In genomic region chr16:70475054-70475871, GRCh38 we compare ENCODE assay signal across 16 cellular contexts. TPM values are rescaled to one million over a fixed set of nuclear protein-coding genes. Genes with fewer than 3 reads are reported as not detected.
DNase-seq lines count a peak whose midpoint lies in the region; ATAC-seq and TF ChIP-seq lines count a peak whose summit lies in the region.
"Had no signal": no experiment of that assay in that cellular context is flagged by ENCODE, and none has a peak within 500 bp of the region (broad histone marks: within the 10 kb centered on the region; RNA-seq: fewer than 3 reads in every experiment).

No MANE protein-coding gene starts in this region.

- H3K4me3 ChIP-seq in HCT116 (replicated peaks in 1 of 2; ENCODE audit: low read depth in 1 of 2, low read length in 2 of 2) = no peak overlapping the region
- H3K4me3 ChIP-seq: hepatocyte, sigmoid colon, thyroid gland had no signal

- CTCF ChIA-PET in HCT116 (lab: Charles Lee) = interaction anchor here (1.5 kb wide), 1 partner anchor 296 kb away, joined by 5 read pairs; no protein-coding TSS in a partner anchor

- TF ChIP-seq RAD21 in HCT116 (IDR thresholded peaks at IDR 0.05; ENCODE audit: low read depth) = no peak

- peak overlapping the region; percentile 18; the same call in 1 of the 2 replicates for H3K9ac ChIP-seq in HCT116 (ENCODE audit: low read length)

- H3K9me2 ChIP-seq in HCT116 (ENCODE audit: insufficient read depth) = no peaks in the 10 kb centered on the region

- no peaks in the 10 kb centered on the region for H3K36me3 ChIP-seq in HCT116 (ENCODE audit: control insufficient read depth in 1 of 2, insufficient read depth in 2 of 2, low read length in 2 of 2)

- peak overlapping the region; percentile 63 for H3K27ac ChIP-seq in HCT116 (ENCODE audit: low read depth, low read length)
- H3K27ac ChIP-seq: hepatocyte, thyroid gland had no signal

- RAD21 ChIA-PET in HCT116 (lab: Charles Lee; ENCODE audit: low non-redundant PET in 1 of 2, low total read pairs in 2 of 2, uncharacterized antibody in 2 of 2, unreplicated experiment in 2 of 2) = interaction anchor here in 1 of 2 experiments (1.5 kb wide), 1 partner anchor 95 kb away, joined by 4 read pairs; no protein-coding TSS in a partner anchor

- no TSS peak for BruUV-seq in HCT116 (replicated peaks; lab: Mats Ljungman, UMichigan)

- no peak overlapping the region for H3K4me3 Mint-ChIP-seq in activated naive CD8-positive, alpha-beta T cell treated with anti-CD3 and anti-CD28 coated beads for 36 hours
- no peak overlapping the region for H3K4me3 Mint-ChIP-seq in immature natural killer cell

- H2AFZ ChIP-seq in HCT116 (ENCODE audit: low read depth, low read length, poor library complexity, severe bottlenecking) = no peak overlapping the region
- H2AFZ ChIP-seq: hepatocyte had no signal

- TF ChIP-seq CTCF in HCT116 (IDR thresholded peaks at IDR 0.05 in 2 of 3, conservative IDR thresholded peaks at IDR 0.05 in 1 of 3; ENCODE audit: borderline replicate concordance in 1 of 3, insufficient read depth in 1 of 3, low read depth in 2 of 3, low read length in 2 of 3) = no peak

- ATAC-seq in HCT116 = no peak

- H3K27me3 ChIP-seq in HCT116 (ENCODE audit: insufficient read depth, low read length) = no peaks in the 10 kb centered on the region
- H3K27me3 ChIP-seq: hepatocyte, sigmoid colon, thyroid gland had no signal

- POLR2A ChIA-PET in HCT116 (lab: Charles Lee) = no interaction called here

- H3K4me1 Mint-ChIP-seq in activated naive CD8-positive, alpha-beta T cell treated with anti-CD3 and anti-CD28 coated beads for 36 hours = peaks cover 18% of the 10 kb centered on the region
- H3K4me1 Mint-ChIP-seq in immature natural killer cell = peaks cover 0 to 2% of the 10 kb centered on the region in 2 donors

- TF ChIP-seq POLR2A in HCT116 (IDR thresholded peaks at IDR 0.05; ENCODE audit: borderline replicate concordance, extremely low read depth, insufficient read depth, insufficient read length) = no peak

- peak overlapping the region; percentile 83 for H3K4me2 ChIP-seq in HCT116 (ENCODE audit: low read length)
- H3K4me2 ChIP-seq: hepatocyte had no signal

- DNase-seq in G401 (ENCODE audit: low spot score) (peak; percentile 35), HCT116 (ENCODE audit: low read depth, low spot score) (no peak), immature natural killer cell (no peak), NCI-H2029 treated with DMSO at 0.1 percent for 48 hours (lab: John Stamatoyannopoulos, UW) (no peak)
- no peak for DNase-seq in activated naive CD8-positive, alpha-beta T cell treated with anti-CD3 and anti-CD28 coated beads for 36 hours
- no peak for DNase-seq in stimulated activated CD4-positive, alpha-beta T cell treated with anti-CD3 and anti-CD28 coated beads, Interleukin-4, amount 100 ng/mL, for 1 hour
- DNase-seq: activated CD4-positive, CD25-positive, alpha-beta regulatory T cell; KBM-7; left cardiac atrium; NCI-H1092; NCI-H774; sigmoid colon; stimulated activated CD4-positive, alpha-beta T cell treated with anti-CD3 and anti-CD28 coated beads, Interleukin-2, amount 100 ng/mL, for 48 hours; T-helper 1 cell; thyroid gland had no signal

- intact Hi-C loops in HCT116 (cut with micrococcal nuclease) = no loop called here

- H4K20me1 ChIP-seq in HCT116 (ENCODE audit: insufficient read depth) = no peaks in the 10 kb centered on the region

- no peaks in the 10 kb centered on the region for H3K79me2 ChIP-seq in HCT116 (ENCODE audit: insufficient read depth, low read length)
- H3K79me2 ChIP-seq: hepatocyte had no signal

- no peaks in the 10 kb centered on the region for H3K9me3 ChIP-seq in HCT116 (ENCODE audit: control insufficient read depth in 1 of 2, insufficient read depth in 1 of 2, low read depth in 1 of 2, low read length in 2 of 2)
- H3K9me3 ChIP-seq: sigmoid colon, thyroid gland had no signal

- H3K36me3 Mint-ChIP-seq in activated naive CD8-positive, alpha-beta T cell treated with anti-CD3 and anti-CD28 coated beads for 36 hours = peaks cover 7% of the 10 kb centered on the region
- H3K36me3 Mint-ChIP-seq in immature natural killer cell = peaks cover 0 to 9% (median 0%) of the 10 kb centered on the region in 3 donors

- no peaks in the 10 kb centered on the region for H3K9me3 Mint-ChIP-seq in activated naive CD8-positive, alpha-beta T cell treated with anti-CD3 and anti-CD28 coated beads for 36 hours
- no peaks in the 10 kb centered on the region for H3K9me3 Mint-ChIP-seq in immature natural killer cell

- peak overlapping the region; percentile 92 for H3K27ac Mint-ChIP-seq in activated naive CD8-positive, alpha-beta T cell treated with anti-CD3 and anti-CD28 coated beads for 36 hours
- H3K27ac Mint-ChIP-seq in immature natural killer cell = no peak overlapping the region

- in situ Hi-C loops in G401 (cut with HindIII; ENCODE audit: low sequenced_read_pairs) = no loop called here

- no peaks in the 10 kb centered on the region for H3K27me3 Mint-ChIP-seq in activated naive CD8-positive, alpha-beta T cell treated with anti-CD3 and anti-CD28 coated beads for 36 hours
- H3K27me3 Mint-ChIP-seq in immature natural killer cell (ENCODE audit: low read depth in 3 of 3) = peaks cover 0 to 4% (median 0%) of the 10 kb centered on the region in 3 donors

- peaks cover 23 to 29% of the 10 kb centered on the region in 2 experiments for H3K4me1 ChIP-seq in HCT116 (ENCODE audit: control insufficient read depth in 1 of 2, insufficient read depth in 2 of 2, low read length in 2 of 2)
- H3K4me1 ChIP-seq: thyroid gland had no signal

TF ChIP-seq in HCT116, 20 proteins besides CTCF, POLR2A, EP300 and RAD21:
- no peak for TF ChIP-seq ZFX (IDR thresholded peaks at IDR 0.05)

RNA-seq across cellular contexts. Expression of gene FCSK, which starts 20.9 kb away (rescaled TPM):
- total RNA-seq in G401 (2014; rRNA removed; shearing (Covaris generic)) = 12.9 and 15.8 TPM in 2 replicates
- 17.1 TPM for total RNA-seq in HCT116 (2021; ENCODE audit: unreplicated experiment)
- polyA plus RNA-seq in HCT116 (2012) = 11.9 and 12.5 TPM in 2 replicates
- 1 to 10 TPM; 8.7 to 9.6 TPM for total RNA-seq in activated naive CD8-positive, alpha-beta T cell treated with anti-CD3 and anti-CD28 coated beads for 36 hours
- polyA plus RNA-seq in immature natural killer cell = 10 to 100 TPM in 2 of 3 donors, 1 to 10 TPM in 1; 6.7 to 11.9 (median 10.5) TPM

RNA-seq across cellular contexts. Expression of gene ST3GAL2, which starts 36.4 kb away (rescaled TPM):
- 32.7 and 35.9 TPM in 2 replicates for total RNA-seq in G401 (2014; rRNA removed; shearing (Covaris generic))
- total RNA-seq in HCT116 (2021; ENCODE audit: unreplicated experiment) = 9.5 TPM
- 4.0 and 6.3 TPM in 2 replicates for polyA plus RNA-seq in HCT116 (2012)
- total RNA-seq in activated naive CD8-positive, alpha-beta T cell treated with anti-CD3 and anti-CD28 coated beads for 36 hours = 10 to 100 TPM; 21.5 to 23.3 TPM
- 10 to 100 TPM; 11.1 to 20.7 (median 17.4) TPM for polyA plus RNA-seq in immature natural killer cell

RNA-seq across cellular contexts. Expression of gene COG4, which starts 48.1 kb away (rescaled TPM):
- total RNA-seq in G401 (2014; rRNA removed; shearing (Covaris generic)) = 79.5 and 97.0 TPM in 2 replicates
- 54.2 TPM for total RNA-seq in HCT116 (2021; ENCODE audit: unreplicated experiment)
- 39.1 and 40.5 TPM in 2 replicates for polyA plus RNA-seq in HCT116 (2012)
- total RNA-seq in activated naive CD8-positive, alpha-beta T cell treated with anti-CD3 and anti-CD28 coated beads for 36 hours = 10 to 100 TPM; 45.5 TPM
- polyA plus RNA-seq in immature natural killer cell = 10 to 100 TPM; 42.3 to 54.6 (median 42.9) TPM

RNA-seq across cellular contexts. Expression of gene SF3B3, which starts 48.4 kb away (rescaled TPM):
- total RNA-seq in G401 (2014; rRNA removed; shearing (Covaris generic)) = 43.6 and 98.0 TPM in 2 replicates
- 403 TPM for total RNA-seq in HCT116 (2021; ENCODE audit: unreplicated experiment)
- polyA plus RNA-seq in HCT116 (2012) = 155 and 170 TPM in 2 replicates
- 100 to 1,000 TPM; 545 to 550 TPM for total RNA-seq in activated naive CD8-positive, alpha-beta T cell treated with anti-CD3 and anti-CD28 coated beads for 36 hours
- polyA plus RNA-seq in immature natural killer cell = 100 to 1,000 TPM in 1 of 3 donors, 10 to 100 TPM in 2; 62.7 to 143 (median 65.4) TPM
